In genomic region chr4:20618729-20619128, GRCh38 we compare ENCODE assay signal across 30 cellular contexts.
DNase-seq lines count a peak whose midpoint lies in the region; ATAC-seq, FAIRE-seq and TF ChIP-seq lines count a peak whose summit lies in the region.
"Had no signal": no experiment of that assay in that cellular context is flagged by ENCODE, and none has a peak within 500 bp of the region (broad histone marks: within the 10 kb centered on the region; RNA-seq: fewer than 3 reads in every experiment).

No MANE protein-coding gene starts in this region.

- H4K91ac ChIP-seq in H1 (replicated peaks; ENCODE audit: insufficient read length, low read length) = no peak overlapping the region

- H2AFZ ChIP-seq in H1 (ENCODE audit: low read length) = no peak overlapping the region

- no peak overlapping the region for H2BK15ac ChIP-seq in H1 (ENCODE audit: low read length)

- no peak for TF ChIP-seq EP300 in H1 (IDR thresholded peaks at IDR 0.05; ENCODE audit: borderline replicate concordance in 1 of 2, low read depth in 2 of 2, low read length in 2 of 2)

- ATAC-seq in GM21576 (IDR thresholded peaks at IDR 0.05; ENCODE audit: unreplicated experiment) = no peak
- no peak for ATAC-seq in HG02870 (IDR thresholded peaks at IDR 0.05; ENCODE audit: unreplicated experiment)
- ATAC-seq: body of pancreas, GM12878, K562 had no signal

- no peak overlapping the region for H3K4me3 Mint-ChIP-seq in nephron
- no peak overlapping the region for H3K4me3 Mint-ChIP-seq in HFFc6
- H3K4me3 Mint-ChIP-seq: activated CD4-positive, alpha-beta memory T cell treated with anti-CD3 and anti-CD28 coated beads, Interleukin-2, amount 10 ng/mL, durations not matched to agents 7 days and 5 days; activated naive CD4-positive, alpha-beta T cell treated with anti-CD3 and anti-CD28 coated beads for 36 hours; activated T-helper 1 cell treated with anti-CD3 and anti-CD28 coated beads, Interleukin-12 subunit alpha, Interleukin-12 subunit beta, Interleukin-2, Interleukin-4 antibody, amounts not matched to agents 30 ng/mL and 10 ng/mL and 1 ng/mL, durations not matched to agents 14 hours and 24 hours and 36 hours; CD8-positive, alpha-beta memory T cell had no signal

- H3K9me3 ChIP-seq in H1 (ENCODE audit: insufficient read depth in 2 of 2, low read depth in 1 of 2, low read length in 1 of 2) (no peaks in the 10 kb centered on the region; a peak in 1 of 4 replicates), subcutaneous abdominal adipose tissue (ENCODE audit: control insufficient read depth in 5 of 5, low read length in 5 of 5) (no peaks in the 10 kb centered on the region)
- H3K9me3 ChIP-seq: adrenal gland, body of pancreas, Peyer's patch, tibial nerve had no signal

- H3K36me3 ChIP-seq in H1 (ENCODE audit: control insufficient read depth in 2 of 4, insufficient read depth in 4 of 4, low read length in 3 of 4) (no peaks in the 10 kb centered on the region), subcutaneous abdominal adipose tissue (ENCODE audit: control insufficient read depth in 5 of 5, insufficient read depth in 5 of 5, low read length in 5 of 5) (no peaks in the 10 kb centered on the region)
- H3K36me3 ChIP-seq: adrenal gland, Peyer's patch had no signal

- no peak overlapping the region; a peak in 1 of 7 replicates for H3K9ac ChIP-seq in H1 (replicated peaks in 1 of 4; ENCODE audit: extremely low read depth in 1 of 4, low read depth in 3 of 4, low read length in 3 of 4)
- no peak overlapping the region for H3K9ac ChIP-seq in subcutaneous abdominal adipose tissue (ENCODE audit: low read length in 5 of 5)

- no peak overlapping the region for H4K5ac ChIP-seq in H1 (ENCODE audit: insufficient read length, low read depth, low read length)

- H3K27ac ChIP-seq in H1 (ENCODE audit: low read depth, low read length) (no peak overlapping the region), subcutaneous abdominal adipose tissue (ENCODE audit: low read depth, low read length) (peak overlapping the region; percentile 17)

- H2BK12ac ChIP-seq in H1 (ENCODE audit: low read depth, low read length) = no peak overlapping the region

- H3K79me2 ChIP-seq in H1 (ENCODE audit: control insufficient read depth in 1 of 2, insufficient read depth in 2 of 2, low read length in 2 of 2) = no peaks in the 10 kb centered on the region

- H3K23ac ChIP-seq in H1 (ENCODE audit: insufficient read length) = no peak overlapping the region

- no peak overlapping the region for H4K8ac ChIP-seq in H1 (ENCODE audit: extremely low read depth, insufficient read depth, low read length)

- H3K4me1 ChIP-seq in H1 (replicated peaks in 1 of 4; ENCODE audit: control insufficient read depth in 3 of 4, insufficient read depth in 4 of 4, low read length in 3 of 4) = peaks cover 0 to 6% (median 3%) of the 10 kb centered on the region in 4 experiments; a peak in 4 of 7 replicates
- peaks cover 4 to 29% (median 21%) of the 10 kb centered on the region in 5 donors for H3K4me1 ChIP-seq in subcutaneous abdominal adipose tissue (ENCODE audit: control insufficient read depth in 5 of 5, insufficient read depth in 5 of 5, low read length in 5 of 5)
- H3K4me1 ChIP-seq: body of pancreas, Peyer's patch had no signal

- no peak overlapping the region for H2BK5ac ChIP-seq in H1 (ENCODE audit: low read depth, low read length)

- H3K27me3 Mint-ChIP-seq in nephron (ENCODE audit: low read depth) (peaks cover 3% of the 10 kb centered on the region), HFFc6 (ENCODE audit: insufficient read depth) (peaks cover 10% of the 10 kb centered on the region)
- H3K27me3 Mint-ChIP-seq: activated CD4-positive, alpha-beta memory T cell treated with anti-CD3 and anti-CD28 coated beads, Interleukin-2, amount 10 ng/mL, durations not matched to agents 7 days and 5 days; CD8-positive, alpha-beta memory T cell had no signal

- POLR2A ChIA-PET in H1 (lab: Charles Lee; ENCODE audit: partially characterized antibody) = interaction anchor here (0.7 to 1.9 kb wide), 3 partner anchors 10 to 142 kb away, joined by 3 to 9 read pairs (median 3); no protein-coding TSS in a partner anchor

- FAIRE-seq in H1 (lab: Jason Lieb, UNC) = no peak
- FAIRE-seq: endothelial cell of umbilical vein, frontal cortex, GM12878, K562 had no signal

- H4K20me1 ChIP-seq in H1 (replicated peaks in 1 of 2; ENCODE audit: control insufficient read depth in 1 of 2, insufficient read depth in 2 of 2, low read length in 2 of 2) = no peaks in the 10 kb centered on the region

- TF ChIP-seq RAD21 in H1 (IDR thresholded peaks at IDR 0.05 in 1 of 2, conservative IDR thresholded peaks at IDR 0.05 in 1 of 2; ENCODE audit: low read depth in 2 of 2, low read length in 2 of 2) = no peak

- H3K27me3 ChIP-seq in H1 (replicated peaks in 1 of 4; ENCODE audit: control insufficient read depth in 3 of 4, extremely low read depth in 1 of 4, insufficient read depth in 3 of 4, low read length in 3 of 4) (no peaks in the 10 kb centered on the region; a peak in 1 of 7 replicates), subcutaneous abdominal adipose tissue (ENCODE audit: control insufficient read depth in 5 of 5, insufficient read depth in 4 of 5, low read length in 5 of 5) (no peaks in the 10 kb centered on the region)
- H3K27me3 ChIP-seq: adrenal gland, body of pancreas, Peyer's patch, tibial nerve had no signal

- H3K9me3 Mint-ChIP-seq in nephron = no peaks in the 10 kb centered on the region
- H3K9me3 Mint-ChIP-seq in HFFc6 = no peaks in the 10 kb centered on the region
- H3K9me3 Mint-ChIP-seq: activated CD4-positive, alpha-beta memory T cell treated with anti-CD3 and anti-CD28 coated beads, Interleukin-2, amount 10 ng/mL, durations not matched to agents 7 days and 5 days; activated naive CD4-positive, alpha-beta T cell treated with anti-CD3 and anti-CD28 coated beads for 36 hours; activated T-helper 1 cell treated with anti-CD3 and anti-CD28 coated beads, Interleukin-12 subunit alpha, Interleukin-12 subunit beta, Interleukin-2, Interleukin-4 antibody, amounts not matched to agents 30 ng/mL and 10 ng/mL and 1 ng/mL, durations not matched to agents 14 hours and 24 hours and 36 hours had no signal

- no peak for TF ChIP-seq POLR2A in H1 (IDR thresholded peaks at IDR 0.05; ENCODE audit: control extremely low read depth in 1 of 2, low read depth in 2 of 2, low read length in 2 of 2)

- no peak overlapping the region for H3K18ac ChIP-seq in H1 (ENCODE audit: extremely low read depth, low read length)

- H3K36me3 Mint-ChIP-seq in nephron (ENCODE audit: low read depth) (peaks cover 37% of the 10 kb centered on the region), HFFc6 (ENCODE audit: low read depth) (peaks cover 42% of the 10 kb centered on the region)
- H3K36me3 Mint-ChIP-seq: CD8-positive, alpha-beta memory T cell had no signal

- peak overlapping the region; percentile 11 to 34; a peak in 1 of 4 replicates for H3K4me2 ChIP-seq in H1 (ENCODE audit: insufficient read depth in 1 of 2, low read depth in 2 of 2, low read length in 2 of 2)

- H3K27ac Mint-ChIP-seq in nephron (peak overlapping the region; percentile 80 to 91 (median 84)), HFFc6 (no peak overlapping the region)
- H3K27ac Mint-ChIP-seq: activated CD4-positive, alpha-beta memory T cell treated with anti-CD3 and anti-CD28 coated beads, Interleukin-2, amount 10 ng/mL, durations not matched to agents 7 days and 5 days; activated naive CD4-positive, alpha-beta T cell treated with anti-CD3 and anti-CD28 coated beads for 36 hours; activated T-helper 1 cell treated with anti-CD3 and anti-CD28 coated beads, Interleukin-12 subunit alpha, Interleukin-12 subunit beta, Interleukin-2, Interleukin-4 antibody, amounts not matched to agents 30 ng/mL and 10 ng/mL and 1 ng/mL, durations not matched to agents 14 hours and 24 hours and 36 hours had no signal

- peaks cover 36% of the 10 kb centered on the region for H3K4me1 Mint-ChIP-seq in nephron
- peaks cover 26% of the 10 kb centered on the region for H3K4me1 Mint-ChIP-seq in HFFc6 (ENCODE audit: low read depth)
- H3K4me1 Mint-ChIP-seq: activated CD4-positive, alpha-beta memory T cell treated with anti-CD3 and anti-CD28 coated beads, Interleukin-2, amount 10 ng/mL, durations not matched to agents 7 days and 5 days had no signal

- H2AK5ac ChIP-seq in H1 (ENCODE audit: low read depth, low read length) = no peak overlapping the region

- no peak overlapping the region for H2BK120ac ChIP-seq in H1 (replicated peaks; ENCODE audit: low read depth, low read length)

- no peaks in the 10 kb centered on the region for H3K79me1 ChIP-seq in H1 (ENCODE audit: low read depth, low read length)

- H3K4me3 ChIP-seq in H1 (ENCODE audit: extremely low read depth in 1 of 4, insufficient read depth in 2 of 4, low read depth in 3 of 4, low read length in 4 of 4) (no peak overlapping the region), subcutaneous abdominal adipose tissue (ENCODE audit: low read depth in 1 of 5, low read length in 5 of 5) (peak overlapping the region in 1 of 5 donors; percentile 14)
- H3K4me3 ChIP-seq: adrenal gland, body of pancreas, GM12878, K562, Peyer's patch, tibial nerve had no signal

- peak; percentile 15 to 37 for DNase-seq in NCI-H187 (lab: John Stamatoyannopoulos, UW)
- DNase-seq in H1 (ENCODE audit: low read depth in 1 of 2, low spot score in 2 of 2) = no peak
- DNase-seq in HFFc6 = no peak
- DNase-seq: activated CD4-positive, alpha-beta memory T cell treated with anti-CD3 and anti-CD28 coated beads, Interleukin-2, amount 10 ng/mL, durations not matched to agents 7 days and 5 days; activated CD4-positive, alpha-beta T cell treated with anti-CD3 and anti-CD28 coated beads for 1 hour; activated CD8-positive, alpha-beta memory T cell treated with anti-CD3 and anti-CD28 coated beads, Interleukin-2, amount 50 U/mL, for 48 hours; activated naive CD4-positive, alpha-beta T cell treated with anti-CD3 and anti-CD28 coated beads for 36 hours; CD8-positive, alpha-beta memory T cell; DMS 273 treated with DMSO at 0.1 percent for 48 hours; EL; NCI-H1105; NCI-H1930; NCI-H524 treated with DMSO at 0.1 percent for 48 hours; NK-92 treated with Interleukin-12 subunit alpha and Interleukin-12 subunit beta, amount 100 ng/mL, for 24 hours; SHP77; stimulated activated CD4-positive, alpha-beta T cell treated with anti-CD3 and anti-CD28 coated beads, Interleukin-15, amount 100 ng/mL, for 24 hours; stimulated activated CD4-positive, alpha-beta T cell treated with anti-CD3 and anti-CD28 coated beads, Interleukin-4, amount 100 ng/mL, for 4 hours had no signal

- no peak overlapping the region for H3K4ac ChIP-seq in H1 (replicated peaks; ENCODE audit: insufficient read length, low read depth, low read length)

- CTCF ChIA-PET in H1 (lab: Charles Lee; ENCODE audit: partially characterized antibody) = interaction anchor here (1.2 kb wide), 1 partner anchor 193 kb away, joined by 3 read pairs; no protein-coding TSS in a partner anchor

- TF ChIP-seq CTCF in H1 (IDR thresholded peaks at IDR 0.05; ENCODE audit: control extremely low read depth in 1 of 3, insufficient read depth in 1 of 3, low read depth in 1 of 3, low read length in 3 of 3) (no peak), nephron (IDR thresholded peaks at IDR 0.05; ENCODE audit: unreplicated experiment in 3 of 3) (no peak), HFFc6 (IDR thresholded peaks at IDR 0.05) (no peak)

- no peak overlapping the region for H2BK20ac ChIP-seq in H1 (ENCODE audit: low read length)

- H3K56ac ChIP-seq in H1 (replicated peaks; ENCODE audit: insufficient read length, low read depth, low read length) = no peak overlapping the region

- no peaks in the 10 kb centered on the region for H3K23me2 ChIP-seq in H1 (ENCODE audit: low read depth, low read length)

- no peak overlapping the region for H3K14ac ChIP-seq in H1 (ENCODE audit: insufficient read length)

- 62% methylated on average over 12 of the region's 12 CpGs; no CpG with 5 or more reads in 1 of the 2 experiments for WGBS in H1 (ENCODE audit: extremely low coverage in 1 of 2, insufficient coverage in 1 of 2, insufficient read length in 1 of 2, insufficient replicate concordance in 2 of 2, low coverage in 1 of 2, low lambda C conversion rate in 2 of 2, missing lambda C conversion rate in 1 of 2), 2 experiments

Comparison
In these comparisons a context has a peak if more than half of its experiments do, and no peak if none do; other contexts are left out.
1. DNase-seq: peak in NCI-H187 (2 of 2); none in H1 (0 of 2) and HFFc6 (single experiment).